ENCODE assay signal across 6 cellular contexts in genomic region chr6:44530910-44531234, GRCh38.
"Had no signal": no experiment of that assay in that cellular context is flagged by ENCODE, and none has a peak within 500 bp of the region (broad histone marks: within the 10 kb centered on the region; RNA-seq: fewer than 3 reads in every experiment).

No MANE protein-coding gene starts in this region.

- H3K27ac Mint-ChIP-seq: HFFc6 had no signal

- H3K4me3 Mint-ChIP-seq: HFFc6 had no signal

- H3K4me3 ChIP-seq: HAP-1, K562 had no signal

- ATAC-seq: HCT116, K562 had no signal

- H3K9me3 ChIP-seq: HAP-1 had no signal

- H3K4me1 ChIP-seq: HAP-1 had no signal

- H3K9me3 Mint-ChIP-seq: HFFc6 had no signal

- DNase-seq: HFFc6, IMR-90, KG1 had no signal

- H3K36me3 ChIP-seq: HAP-1 had no signal

- FAIRE-seq: K562 had no signal
